ENCODE assay signal across 24 cellular contexts in the genomic region with DNA sequence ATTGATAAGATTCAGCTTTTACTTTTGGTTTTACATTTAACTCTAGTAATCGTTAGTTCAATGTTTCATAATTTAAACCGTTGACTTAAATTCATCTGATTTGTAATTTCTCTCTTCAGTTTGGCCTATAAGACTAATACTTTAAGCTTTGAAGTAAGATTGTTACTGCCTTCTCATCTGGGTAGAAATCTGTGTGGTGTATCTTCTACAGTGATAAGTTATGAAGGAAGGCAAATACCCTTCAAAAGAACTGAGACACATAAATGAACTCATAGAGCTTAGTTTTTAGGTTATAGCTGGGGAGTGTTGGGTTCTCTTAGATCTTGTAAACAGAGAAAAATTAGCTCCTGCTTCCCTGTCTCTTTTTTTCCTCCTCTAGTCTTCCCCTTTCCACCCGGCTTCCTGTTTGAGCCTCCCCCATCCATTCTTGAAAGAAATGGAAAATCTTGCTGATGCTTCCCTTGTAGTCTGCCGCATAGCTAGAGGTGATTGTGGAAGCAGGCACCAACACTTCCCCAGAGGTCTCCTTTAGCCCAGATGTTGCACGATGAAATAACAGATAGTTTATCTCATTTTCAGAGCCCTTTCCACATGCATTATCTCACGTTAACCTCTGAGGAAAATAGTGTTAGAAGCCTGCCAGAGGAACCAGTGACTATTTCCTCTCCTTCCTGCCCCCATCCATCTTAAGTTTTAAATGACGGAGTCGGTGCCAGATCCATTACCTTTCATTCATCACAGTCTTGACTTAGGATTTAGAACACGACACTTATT. TPM values are rescaled to one million over a fixed set of nuclear protein-coding genes. Genes with fewer than 3 reads are reported as not detected.
DNase-seq lines count a peak whose midpoint lies in the region; ATAC-seq, FAIRE-seq and TF ChIP-seq lines count a peak whose summit lies in the region.
"Had no signal": no experiment of that assay in that cellular context is flagged by ENCODE, and none has a peak within 500 bp of the region (broad histone marks: within the 10 kb centered on the region; RNA-seq: fewer than 3 reads in every experiment).

No MANE protein-coding gene starts in this region.

- H3K79me1 ChIP-seq in IMR-90 (ENCODE audit: low read depth in 1 of 2, low read length in 2 of 2), result peaks cover 0 to 17% of the 10 kb centered on the region in 2 experiments; a peak in 1 of 4 replicates
- H3K79me1 ChIP-seq in mesenchymal stem cell (replicated peaks; ENCODE audit: low read length, poor library complexity, severe bottlenecking), result no peaks in the 10 kb centered on the region

- H3K4me1 ChIP-seq in CD4-positive, alpha-beta memory T cell (ENCODE audit: insufficient read depth, low read length), result no peaks in the 10 kb centered on the region
- H3K4me1 ChIP-seq in IMR-90 (ENCODE audit: control insufficient read depth, insufficient read depth, low read length) (0 out of 2 replicates have a peak, but pooled peaks cover 3% of the 10 kb centered on the region), K562 (replicated peaks in 1 of 2; ENCODE audit: control insufficient read depth in 2 of 2, insufficient read depth in 2 of 2, low read length in 2 of 2) (peaks cover 0 to 13% of the 10 kb centered on the region in 2 experiments; a peak in 3 of 5 replicates), mesenchymal stem cell (ENCODE audit: control insufficient read depth, insufficient read depth, low read depth, low read length) (no peaks in the 10 kb centered on the region)
- H3K4me1 ChIP-seq: left lung had no signal

- BruUV-seq in IMR-90 (replicated peaks; lab: Mats Ljungman, UMichigan) (no TSS peak), K562 (replicated peaks; lab: Mats Ljungman, UMichigan) (no TSS peak)

- DNase-seq in CD4-positive, alpha-beta memory T cell, result no peak
- DNase-seq in IMR-90, result no peak
- DNase-seq in K562 (ENCODE audit: extremely low read depth in 1 of 4, low spot score in 3 of 4), result peak in 2 of 4 experiments; percentile 34 to 62
- DNase-seq in mesenchymal stem cell, result peak; percentile 16
- DNase-seq in HUDEP-2 (lab: John Stamatoyannopoulos, UW; ENCODE audit: unreplicated experiment in 76 of 76), result no peak
- no peak for DNase-seq in activated CD4-positive, alpha-beta T cell treated with anti-CD3 and anti-CD28 coated beads, Interleukin-2, amount 10 ng/mL, durations not matched to agents 7 days and 5 days
- DNase-seq in HK-2 (ENCODE audit: unreplicated experiment), result no peak
- DNase-seq: activated CD4-positive, alpha-beta T cell treated with anti-CD3 and anti-CD28 coated beads, Interleukin-2, amount 50 U/mL, for 1 hour; activated T-cell treated with anti-CD3 and anti-CD28 coated beads for 4 hours; AML-193; Caco-2; effector memory CD4-positive, alpha-beta T cell; H7; left lung; NCI-H1105; NCI-H2107; spleen; stimulated activated CD4-positive, alpha-beta T cell treated with anti-CD3 and anti-CD28 coated beads, Interleukin-4, amount 100 ng/mL, for 24 hours; T-helper 9 cell; upper lobe of left lung had no signal

- H3K23ac ChIP-seq in IMR-90 (ENCODE audit: low read depth, low read length) (no peak overlapping the region), mesenchymal stem cell (ENCODE audit: low read length in 2 of 2) (no peak overlapping the region)

- H3K14ac ChIP-seq in IMR-90 (replicated peaks; ENCODE audit: low read depth, low read length) (0 out of 2 replicates have a peak overlapping the region, but pooled peaks have one; percentile 15), mesenchymal stem cell (ENCODE audit: low read length in 2 of 2) (no peak overlapping the region)

- H2AK9ac ChIP-seq in IMR-90 (replicated peaks; ENCODE audit: low read depth, low read length, poor library complexity), result no peak overlapping the region

- WGBS in IMR-90 (ENCODE audit: extremely low coverage in 2 of 2, insufficient read length in 1 of 2), 2 experiments, result 90% methylated on average over 2 of the region's 9 CpGs; no CpG with 5 or more reads in 1 of the 2 experiments
- 23% methylated on average over 8 of the region's 9 CpGs for WGBS in K562 (ENCODE audit: insufficient coverage, low coverage, missing lambda C conversion rate)
- 42% methylated on average over 6 of the region's 9 CpGs for WGBS in mesenchymal stem cell

- no peak overlapping the region for H3K4ac ChIP-seq in IMR-90 (ENCODE audit: low read depth, low read length)
- H3K4ac ChIP-seq in mesenchymal stem cell (ENCODE audit: low read depth in 1 of 2, low read length in 2 of 2), result no peak overlapping the region

- peaks cover 46 to 61% of the 10 kb centered on the region in 2 donors for H3K36me3 Mint-ChIP-seq in CD4-positive, alpha-beta memory T cell
- peaks cover 36% of the 10 kb centered on the region for H3K36me3 Mint-ChIP-seq in activated CD4-positive, alpha-beta T cell treated with anti-CD3 and anti-CD28 coated beads, Interleukin-2, amount 10 ng/mL, durations not matched to agents 7 days and 5 days (ENCODE audit: low read depth)

- in situ Hi-C loops in IMR-90 (cut with MboI; ENCODE audit: low sequenced_read_pairs), result no loop called here
- in situ Hi-C loops in K562 (cut with MboI), result no loop called here

- CTCF ChIA-PET in CD4-positive, alpha-beta memory T cell (lab: Charles Lee; ENCODE audit: partially characterized antibody), result interaction anchor here (0.6 to 2.2 kb wide), 5 partner anchors 10 to 1055 kb away, joined by 3 to 6 read pairs (median 3); no protein-coding TSS in a partner anchor
- CTCF ChIA-PET in IMR-90 (lab: Yijun Ruan, JAX) (interaction anchor here (1.0 kb wide), 1 partner anchor 149 kb away, joined by 3 read pairs; no protein-coding TSS in a partner anchor), K562 (lab: Yijun Ruan, JAX; ENCODE audit: low intra/inter-chr PET ratio) (no interaction called here)
- CTCF ChIA-PET in activated CD4-positive, alpha-beta T cell treated with anti-CD3 and anti-CD28 coated beads, Interleukin-2, amount 10 ng/mL, durations not matched to agents 7 days and 5 days (lab: Charles Lee), result interaction anchor here (0.6 to 1.8 kb wide), 2 partner anchors 8 to 197 kb away, joined by 4 to 8 read pairs; no protein-coding TSS in a partner anchor

- H2BK15ac ChIP-seq in IMR-90 (ENCODE audit: low read depth, low read length), result no peak overlapping the region
- H2BK15ac ChIP-seq in mesenchymal stem cell (ENCODE audit: low read depth, poor library complexity, severe bottlenecking), result no peak overlapping the region

- TF ChIP-seq RAD21 in IMR-90 (IDR thresholded peaks at IDR 0.05; ENCODE audit: low read length), result no peak
- no peak for TF ChIP-seq RAD21 in K562 (CRISPR knock-in tag; conservative IDR thresholded peaks at IDR 0.05 in 1 of 2, IDR thresholded peaks at IDR 0.05 in 1 of 2)

- H3K9ac ChIP-seq in IMR-90 (ENCODE audit: low read depth, low read length), result no peak overlapping the region
- no peak overlapping the region for H3K9ac ChIP-seq in K562 (ENCODE audit: insufficient read depth in 1 of 2, low read depth in 2 of 2, low read length in 2 of 2)
- no peak overlapping the region for H3K9ac ChIP-seq in mesenchymal stem cell (ENCODE audit: low read length)

- H3K27ac Mint-ChIP-seq in CD4-positive, alpha-beta memory T cell, result peak overlapping the region in 4 of 7 donors; percentile 20 to 85 (median 74)
- no peak overlapping the region for H3K27ac Mint-ChIP-seq in activated CD4-positive, alpha-beta T cell treated with anti-CD3 and anti-CD28 coated beads, Interleukin-2, amount 10 ng/mL, durations not matched to agents 7 days and 5 days
- H3K27ac Mint-ChIP-seq: activated naive CD8-positive, alpha-beta T cell had no signal

- H4K20me1 ChIP-seq in IMR-90 (ENCODE audit: insufficient read depth, low read length) (no peaks in the 10 kb centered on the region), K562 (replicated peaks; ENCODE audit: control insufficient read depth, insufficient read depth, low read length) (no peaks in the 10 kb centered on the region)

- H3K4me3 ChIP-seq in CD4-positive, alpha-beta memory T cell (ENCODE audit: low read length in 2 of 2), result no peak overlapping the region
- H3K4me3 ChIP-seq in IMR-90 (ENCODE audit: insufficient read depth, low read depth, low read length) (no peak overlapping the region), K562 (no peak overlapping the region), mesenchymal stem cell (ENCODE audit: insufficient read depth in 1 of 2, low read depth in 1 of 2, low read length in 2 of 2) (no peak overlapping the region)
- H3K4me3 ChIP-seq: left lung, spleen, upper lobe of left lung had no signal

- H3K18ac ChIP-seq in IMR-90 (ENCODE audit: low read depth, low read length) (no peak overlapping the region), mesenchymal stem cell (ENCODE audit: low read depth in 1 of 2, low read length in 2 of 2) (no peak overlapping the region)

- H2AK5ac ChIP-seq in IMR-90 (ENCODE audit: low read depth, low read length), result no peak overlapping the region
- no peak overlapping the region for H2AK5ac ChIP-seq in mesenchymal stem cell (ENCODE audit: low read length, severe bottlenecking)

- no peak for ATAC-seq in IMR-90 (ENCODE audit: low read depth)
- peak; percentile 70 for ATAC-seq in K562
- ATAC-seq in HG03095 (IDR thresholded peaks at IDR 0.05; ENCODE audit: unreplicated experiment), result no peak
- ATAC-seq: left lung had no signal

- H3K27me3 ChIP-seq in CD4-positive, alpha-beta memory T cell (ENCODE audit: insufficient read depth, low read length), result no peaks in the 10 kb centered on the region
- H3K27me3 ChIP-seq in IMR-90 (ENCODE audit: control insufficient read depth, insufficient read depth, low read length) (no peaks in the 10 kb centered on the region), K562 (ENCODE audit: control insufficient read depth in 2 of 2, insufficient read depth in 2 of 2, low read length in 2 of 2) (no peaks in the 10 kb centered on the region), mesenchymal stem cell (ENCODE audit: control insufficient read depth in 1 of 2, insufficient read depth in 1 of 2, low read length in 2 of 2) (no peaks in the 10 kb centered on the region)
- H3K27me3 ChIP-seq: left lung, neutrophil, spleen, upper lobe of left lung had no signal

- no peak for TF ChIP-seq CTCF in IMR-90 (conservative IDR thresholded peaks at IDR 0.05; ENCODE audit: low read depth, low read length)
- no peak for TF ChIP-seq CTCF in K562 (IDR thresholded peaks at IDR 0.05 in 2 of 3, conservative IDR thresholded peaks at IDR 0.05 in 1 of 3; ENCODE audit: insufficient read depth in 2 of 3, low read depth in 1 of 3, low read length in 3 of 3)

- POLR2A ChIA-PET in CD4-positive, alpha-beta memory T cell (lab: Charles Lee; ENCODE audit: partially characterized antibody), result interaction anchor here (0.9 to 1.4 kb wide), 2 partner anchors 10 to 114 kb away, joined by 3 read pairs; no protein-coding TSS in a partner anchor
- POLR2A ChIA-PET in IMR-90 (lab: Charles Lee; ENCODE audit: unreplicated experiment) (no interaction called here), K562 (lab: Yijun Ruan, JAX) (interaction anchor here (1.0 kb wide), 1 partner anchor 10 kb away, joined by 5 read pairs; no protein-coding TSS in a partner anchor)
- POLR2A ChIA-PET in activated CD4-positive, alpha-beta T cell treated with anti-CD3 and anti-CD28 coated beads, Interleukin-2, amount 10 ng/mL, durations not matched to agents 7 days and 5 days (lab: Charles Lee), result interaction anchor here (0.6 kb wide), 1 partner anchor 1271 kb away, joined by 7 read pairs; no protein-coding TSS in a partner anchor

- no peak overlapping the region for H4K91ac ChIP-seq in IMR-90 (ENCODE audit: insufficient read depth, low read depth, low read length)
- H4K91ac ChIP-seq in mesenchymal stem cell (ENCODE audit: low read length), result no peak overlapping the region

- H3K27ac ChIP-seq in CD4-positive, alpha-beta memory T cell (ENCODE audit: low read depth, low read length), result no peak overlapping the region
- no peak overlapping the region for H3K27ac ChIP-seq in IMR-90 (ENCODE audit: insufficient read depth, low read length)
- H3K27ac ChIP-seq in K562 (ENCODE audit: extremely low read depth, low read depth, low read length), result peak overlapping the region; percentile 7; the same call in 2 of the 3 replicates
- H3K27ac ChIP-seq in mesenchymal stem cell (ENCODE audit: low read length, poor library complexity, severe bottlenecking), result no peak overlapping the region
- H3K27ac ChIP-seq: left lung, neutrophil, upper lobe of left lung had no signal

- intact Hi-C loops in CD4-positive, alpha-beta memory T cell (cut with micrococcal nuclease), result no loop called here
- intact Hi-C loops in IMR-90 (cut with micrococcal nuclease), result no loop called here
- intact Hi-C loops in K562 (cut with micrococcal nuclease), result no loop called here

- H4K8ac ChIP-seq in IMR-90 (ENCODE audit: low read depth in 2 of 2, low read length in 2 of 2) (no peak overlapping the region), mesenchymal stem cell (ENCODE audit: low read length) (no peak overlapping the region)

- no peak overlapping the region for H3K4me2 ChIP-seq in IMR-90 (ENCODE audit: low read depth, low read length)
- H3K4me2 ChIP-seq in K562 (ENCODE audit: insufficient read depth, low read length), result no peak overlapping the region
- H3K4me2 ChIP-seq in mesenchymal stem cell (ENCODE audit: low read length, poor library complexity, severe bottlenecking), result no peak overlapping the region

- no peak overlapping the region for H2BK12ac ChIP-seq in mesenchymal stem cell (ENCODE audit: low read length in 2 of 2)

- H3K4me1 Mint-ChIP-seq in CD4-positive, alpha-beta memory T cell, result peaks cover 13 to 31% (median 22%) of the 10 kb centered on the region in 4 donors
- peaks cover 22% of the 10 kb centered on the region for H3K4me1 Mint-ChIP-seq in activated CD4-positive, alpha-beta T cell treated with anti-CD3 and anti-CD28 coated beads, Interleukin-2, amount 10 ng/mL, durations not matched to agents 7 days and 5 days

- TF ChIP-seq POLR2A in IMR-90 (IDR thresholded peaks at IDR 0.05; ENCODE audit: low read depth, low read length) (no peak), K562 (conservative IDR thresholded peaks at IDR 0.05) (no peak)

- H3K4me3 Mint-ChIP-seq in CD4-positive, alpha-beta memory T cell, result no peak overlapping the region
- no peak overlapping the region for H3K4me3 Mint-ChIP-seq in activated CD4-positive, alpha-beta T cell treated with anti-CD3 and anti-CD28 coated beads, Interleukin-2, amount 10 ng/mL, durations not matched to agents 7 days and 5 days
- H3K4me3 Mint-ChIP-seq: activated naive CD8-positive, alpha-beta T cell had no signal

- H3K9me1 ChIP-seq in IMR-90 (ENCODE audit: insufficient read depth, low read length) (no peaks in the 10 kb centered on the region), K562 (ENCODE audit: control insufficient read depth, insufficient read depth, low read length) (no peaks in the 10 kb centered on the region)

- no peak overlapping the region for H2BK20ac ChIP-seq in IMR-90 (ENCODE audit: low read depth, low read length)

- no peak overlapping the region for H2BK5ac ChIP-seq in IMR-90 (ENCODE audit: low read depth, low read length, poor library complexity, severe bottlenecking)
- H2BK5ac ChIP-seq in mesenchymal stem cell (ENCODE audit: low read depth, low read length, poor library complexity, severe bottlenecking), result no peak overlapping the region

- H4K5ac ChIP-seq in IMR-90 (ENCODE audit: low read depth, low read length), result no peak overlapping the region

- dilution Hi-C loops in IMR-90 (cut with HindIII; ENCODE audit: low sequenced_read_pairs, unreplicated experiment), result no loop called here

- H3K79me2 ChIP-seq in K562 (ENCODE audit: control insufficient read depth, insufficient read depth, low read length), result no peaks in the 10 kb centered on the region

- no peaks in the 10 kb centered on the region for H3K9me3 ChIP-seq in CD4-positive, alpha-beta memory T cell (ENCODE audit: control insufficient read depth in 1 of 2, low read length in 2 of 2)
- no peaks in the 10 kb centered on the region for H3K9me3 ChIP-seq in IMR-90 (ENCODE audit: control insufficient read depth, insufficient read depth, low read length)
- H3K9me3 ChIP-seq in K562 (replicated peaks; ENCODE audit: control insufficient read depth, insufficient read depth, low read depth, low read length), result no peaks in the 10 kb centered on the region
- H3K9me3 ChIP-seq in mesenchymal stem cell (ENCODE audit: control insufficient read depth, low read length), result no peaks in the 10 kb centered on the region
- H3K9me3 ChIP-seq: Caco-2, left lung, neutrophil, spleen, upper lobe of left lung had no signal

- FAIRE-seq in K562 (lab: Jason Lieb, UNC), result no peak

- H3K27me3 Mint-ChIP-seq in CD4-positive, alpha-beta memory T cell, result no peaks in the 10 kb centered on the region
- H3K27me3 Mint-ChIP-seq in activated CD4-positive, alpha-beta T cell treated with anti-CD3 and anti-CD28 coated beads, Interleukin-2, amount 10 ng/mL, durations not matched to agents 7 days and 5 days, result no peaks in the 10 kb centered on the region
- H3K27me3 Mint-ChIP-seq: activated naive CD8-positive, alpha-beta T cell had no signal

- H2AFZ ChIP-seq in IMR-90 (replicated peaks; ENCODE audit: low read length, poor library complexity) (no peak overlapping the region), K562 (ENCODE audit: low read depth, low read length) (no peak overlapping the region; the same call in 1 of the 2 replicates), mesenchymal stem cell (ENCODE audit: low read depth, low read length) (no peak overlapping the region)

- H3K36me3 ChIP-seq in CD4-positive, alpha-beta memory T cell (ENCODE audit: insufficient read depth, low read length), result peaks cover 15% of the 10 kb centered on the region
- no peaks in the 10 kb centered on the region for H3K36me3 ChIP-seq in IMR-90 (ENCODE audit: control insufficient read depth, insufficient read depth, low read length)
- no peaks in the 10 kb centered on the region for H3K36me3 ChIP-seq in K562 (ENCODE audit: control insufficient read depth, insufficient read depth, low read length)
- H3K36me3 ChIP-seq in mesenchymal stem cell (ENCODE audit: control insufficient read depth in 1 of 2, insufficient read depth in 2 of 2, low read depth in 1 of 2, low read length in 2 of 2), result no peaks in the 10 kb centered on the region
- H3K36me3 ChIP-seq: upper lobe of left lung had no signal

- H3K56ac ChIP-seq in IMR-90 (ENCODE audit: extremely low read depth, insufficient read depth, low read length), result no peak overlapping the region

- peak; percentile 57 for TF ChIP-seq EP300 in K562 (IDR thresholded peaks at IDR 0.05; ENCODE audit: low read length)

- no peak overlapping the region for H2BK120ac ChIP-seq in IMR-90 (ENCODE audit: low read depth, low read length)
- no peak overlapping the region for H2BK120ac ChIP-seq in mesenchymal stem cell (ENCODE audit: low read depth, low read length)

- no peaks in the 10 kb centered on the region for H3K9me3 Mint-ChIP-seq in CD4-positive, alpha-beta memory T cell
- H3K9me3 Mint-ChIP-seq in activated CD4-positive, alpha-beta T cell treated with anti-CD3 and anti-CD28 coated beads, Interleukin-2, amount 10 ng/mL, durations not matched to agents 7 days and 5 days, result no peaks in the 10 kb centered on the region

RNA-seq across cellular contexts. Expression of a gene that starts 2.1 kb away (rescaled TPM):
- total RNA-seq in CD4-positive, alpha-beta memory T cell, result not detected
- polyA plus RNA-seq in CD4-positive, alpha-beta memory T cell, result under 1 TPM; 0.50 to 1.00 TPM
- total RNA-seq in IMR-90 (2012; rRNA removed) (18.1 and 21.7 TPM in 2 replicates), K562 (2014; rRNA removed) (not detected in 2 replicates), K562 (2014; rRNA removed; fragmentation: Illumina TruSeq; extraction: Trizol) (0.10 TPM in 1 of 2 replicates, not detected in the other), K562 (2015; rRNA removed; fragmentation: Illumina TruSeq; extraction: Trizol) (not detected in 2 replicates), K562 (2021) (0.07 and 0.09 TPM in 2 replicates)
- polyA plus RNA-seq in IMR-90 (2012; rRNA removed) (30.9 and 32.8 TPM in 2 replicates), K562 (2011; rRNA removed) (0.07 and 0.14 TPM in 2 replicates), K562 (2014; fragmentation: Illumina TruSeq; extraction: Trizol) (0.10 and 0.12 TPM in 2 replicates), K562 (2014; fragmentation: Nextera tagmentation; extraction: Ambion mirVana) (under 1 TPM; 0.03 to 0.06 TPM), K562 (2014; rRNA removed) (0.05 TPM in 1 of 2 replicates, not detected in the other)
- 15.5 and 22.9 TPM in 2 replicates for polyA plus RNA-seq in IMR-90 (2012; cell fraction: cytosol; rRNA removed)
- polyA plus RNA-seq in IMR-90 (2012; cell fraction: nucleus; rRNA removed; ENCODE audit: low replicate concordance), result 5.8 and 23.9 TPM in 2 replicates
- 0.30 and 0.99 TPM in 2 replicates for total RNA-seq in K562 (2011; cell fraction: chromatin; rRNA removed; ENCODE audit: low replicate concordance)
- 0.26 and 0.33 TPM in 2 replicates for total RNA-seq in K562 (2011; cell fraction: nucleolus; rRNA removed)
- total RNA-seq in K562 (2011; cell fraction: nucleoplasm; rRNA removed), result 0.66 and 0.76 TPM in 2 replicates
- 0.06 and 0.32 TPM in 2 replicates for polyA plus RNA-seq in K562 (2011; cell fraction: cytosol; rRNA removed)
- polyA plus RNA-seq in K562 (2011; cell fraction: nucleus; rRNA removed), result 0.09 and 0.25 TPM in 2 replicates
- 0.14 and 0.17 TPM in 2 replicates for polyA plus RNA-seq in K562 (2012)
- polyA minus RNA-seq in K562 (2011; rRNA and poly(A)+ RNA removed), result 0.14 and 0.30 TPM in 2 replicates
- polyA minus RNA-seq in K562 (2011; cell fraction: cytosol; rRNA and poly(A)+ RNA removed), result not detected in 2 replicates
- polyA minus RNA-seq in K562 (2011; cell fraction: nucleus; rRNA and poly(A)+ RNA removed), result 0.11 TPM in 1 of 2 replicates, not detected in the other
- 72.2 TPM for polyA plus RNA-seq in mesenchymal stem cell (2013, experiment 1 of 2)
- polyA plus RNA-seq in mesenchymal stem cell (2013, experiment 2 of 2), result 71.8 TPM
- total RNA-seq in activated CD4-positive, alpha-beta T cell treated with anti-CD3 and anti-CD28 coated beads, Interleukin-2, amount 10 ng/mL, durations not matched to agents 7 days and 5 days, result not detected
- total RNA-seq: Caco-2, SK-MEL-5 had no signal
